ENCODE assay signal across 24 cellular contexts in the genomic region with DNA sequence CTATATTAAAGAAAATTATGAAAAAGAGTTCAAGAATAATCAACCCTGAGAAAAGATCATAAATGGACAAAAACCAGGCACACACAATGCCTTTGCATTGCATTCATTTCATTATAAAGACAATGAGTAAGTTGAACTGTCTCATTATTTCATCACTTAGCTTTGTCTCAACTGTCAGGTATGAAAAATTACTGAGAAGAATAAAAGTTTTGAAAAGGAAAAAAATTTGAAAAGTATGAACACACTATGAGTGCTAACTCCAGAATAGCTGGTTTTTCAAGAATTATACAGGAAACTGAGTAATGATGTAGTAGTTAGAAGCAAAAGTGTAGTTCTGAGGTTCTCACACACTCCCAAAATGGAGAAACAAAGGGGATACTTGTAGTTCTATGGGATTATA. TPM values are rescaled to one million over a fixed set of nuclear protein-coding genes. Genes with fewer than 3 reads are reported as not detected.
A peak's percentile ranks its signal among the peaks of the same experiment; 100 is the strongest.
DNase-seq lines count a peak whose midpoint lies in the region; ATAC-seq, FAIRE-seq and TF ChIP-seq lines count a peak whose summit lies in the region.
"Had no signal": no experiment of that assay in that cellular context is flagged by ENCODE, and none has a peak within 500 bp of the region (broad histone marks: within the 10 kb centered on the region; RNA-seq: fewer than 3 reads in every experiment).

No MANE protein-coding gene starts in this region.

- no peak overlapping the region for H2AFZ ChIP-seq in trophoblast cell (ENCODE audit: insufficient read depth, low read length, poor library complexity)

- peak overlapping the region; percentile 50 for H3K27ac Mint-ChIP-seq in activated T-cell treated with anti-CD3 and anti-CD28 coated beads, Interleukin-2, amount 50 U/mL, for 24 hours
- H3K27ac Mint-ChIP-seq: natural killer cell treated with Interleukin-12 subunit alpha and Interleukin-12 subunit beta and Interleukin-15 and Interleukin-18, amount 100 ng/mL, for 72 hours had no signal

- no peak overlapping the region for H2BK120ac ChIP-seq in trophoblast cell (ENCODE audit: insufficient read depth, low read length, poor library complexity)

- H4K8ac ChIP-seq in trophoblast cell (ENCODE audit: low read depth, low read length) = no peak overlapping the region

- no peak for ATAC-seq in GM18861 (IDR thresholded peaks at IDR 0.05; ENCODE audit: unreplicated experiment)
- no peak for ATAC-seq in HG03354 (IDR thresholded peaks at IDR 0.05; ENCODE audit: poor library complexity, severe bottlenecking, unreplicated experiment)
- ATAC-seq: heart right ventricle; lower lobe of right lung; mucosa of descending colon; natural killer cell treated with Interleukin-12 subunit alpha and Interleukin-12 subunit beta and Interleukin-15 and Interleukin-18, amount 100 ng/mL, for 72 hours; stimulated activated naive CD8-positive, alpha-beta T cell treated with anti-CD3 and anti-CD28 coated beads, Interleukin-15, amount 100 ng/mL, for 72 hours had no signal

- no peaks in the 10 kb centered on the region for H3K79me2 ChIP-seq in trophoblast cell (ENCODE audit: control insufficient read depth, insufficient read depth, low read length, poor library complexity)

- H3K14ac ChIP-seq in trophoblast cell (ENCODE audit: low read length) = no peak overlapping the region

- H4K12ac ChIP-seq in trophoblast cell (ENCODE audit: low read depth, low read length) = no peak overlapping the region

- no peaks in the 10 kb centered on the region for H3K27me3 Mint-ChIP-seq in activated T-cell treated with anti-CD3 and anti-CD28 coated beads, Interleukin-2, amount 50 U/mL, for 24 hours
- H3K27me3 Mint-ChIP-seq: natural killer cell treated with Interleukin-12 subunit alpha and Interleukin-12 subunit beta and Interleukin-15 and Interleukin-18, amount 100 ng/mL, for 72 hours; stimulated activated naive CD8-positive, alpha-beta T cell treated with anti-CD3 and anti-CD28 coated beads, Interleukin-15, amount 100 ng/mL, for 72 hours had no signal

- no peak overlapping the region for H3K18ac ChIP-seq in trophoblast cell (ENCODE audit: low read length)

- FAIRE-seq in bronchial epithelial cell (lab: Jason Lieb, UNC) = no peak

- H4K91ac ChIP-seq in trophoblast cell (ENCODE audit: low read depth, low read length) = no peak overlapping the region

- peaks cover 62% of the 10 kb centered on the region for H3K4me1 Mint-ChIP-seq in activated T-cell treated with anti-CD3 and anti-CD28 coated beads, Interleukin-2, amount 50 U/mL, for 24 hours (ENCODE audit: low read depth)

- H3K4me3 Mint-ChIP-seq in activated T-cell treated with anti-CD3 and anti-CD28 coated beads, Interleukin-2, amount 50 U/mL, for 24 hours = no peak overlapping the region
- H3K4me3 Mint-ChIP-seq: natural killer cell treated with Interleukin-12 subunit alpha and Interleukin-12 subunit beta and Interleukin-15 and Interleukin-18, amount 100 ng/mL, for 72 hours; stimulated activated naive CD8-positive, alpha-beta T cell treated with anti-CD3 and anti-CD28 coated beads, Interleukin-15, amount 100 ng/mL, for 72 hours had no signal

- no peak overlapping the region for H3K27ac ChIP-seq in trophoblast cell (ENCODE audit: low read depth, low read length)
- H3K27ac ChIP-seq: adrenal gland, BLaER1, brain microvascular endothelial cell, heart right ventricle, lower lobe of right lung, RWPE1 had no signal

- H3K4me2 ChIP-seq in trophoblast cell (ENCODE audit: low read length) = no peak overlapping the region
- H3K4me2 ChIP-seq: BLaER1 had no signal

- H3K4me1 ChIP-seq in trophoblast cell (ENCODE audit: control insufficient read depth in 1 of 2, insufficient read depth in 2 of 2, low read length in 2 of 2) = peaks cover 0 to 2% of the 10 kb centered on the region in 2 experiments

- H3K27me3 ChIP-seq in bronchial epithelial cell (ENCODE audit: control insufficient read depth, insufficient read depth, low read length) = no peaks in the 10 kb centered on the region
- no peaks in the 10 kb centered on the region for H3K27me3 ChIP-seq in trophoblast cell (ENCODE audit: insufficient read depth, low read length)
- H3K27me3 ChIP-seq: adrenal gland, BLaER1, brain microvascular endothelial cell, heart right ventricle had no signal

- no peak overlapping the region for H3K23ac ChIP-seq in trophoblast cell (ENCODE audit: low read length)

- H2AK5ac ChIP-seq in trophoblast cell (ENCODE audit: low read length) = no peak overlapping the region

- H3K9ac ChIP-seq in trophoblast cell (ENCODE audit: low read length) = no peak overlapping the region
- H3K9ac ChIP-seq: BLaER1 had no signal

- DNase-seq in activated T-cell treated with anti-CD3 and anti-CD28 coated beads, Interleukin-2, amount 50 U/mL, for 24 hours = no peak
- no peak for DNase-seq in activated T-cell treated with anti-CD3 and anti-CD28 coated beads, Interleukin-2, amount 50 U/mL, for 1 hour
- peak; percentile 35 for DNase-seq in HCEC 1CT
- peak; percentile 94 for DNase-seq in bronchial epithelial cell (ENCODE audit: low read depth)
- DNase-seq in trophoblast cell = peak; percentile 11 to 88
- DNase-seq in SIG-M5 (lab: John Stamatoyannopoulos, UW) = no peak
- DNase-seq: activated CD4-positive, alpha-beta T cell treated with anti-CD3 and anti-CD28 coated beads for 48 hours; activated gamma-delta T cell; adrenal gland; brain microvascular endothelial cell; foreskin melanocyte; GF-D8; heart right ventricle; lower lobe of right lung; mucosa of descending colon; NCI-H1417; NCI-H2029 treated with DMSO at 0.1 percent for 48 hours; NCI-H69; stimulated activated naive CD8-positive, alpha-beta T cell treated with anti-CD3 and anti-CD28 coated beads, Interleukin-15, amount 100 ng/mL, for 72 hours had no signal

- no peaks in the 10 kb centered on the region for H3K9me3 ChIP-seq in trophoblast cell (ENCODE audit: insufficient read depth, low read depth, low read length)
- H3K9me3 ChIP-seq: adrenal gland, BLaER1, heart right ventricle, lower lobe of right lung, mucosa of descending colon had no signal

- no peak overlapping the region for H2BK12ac ChIP-seq in trophoblast cell (ENCODE audit: low read length)

- TF ChIP-seq CTCF in bronchial epithelial cell (IDR thresholded peaks at IDR 0.05; ENCODE audit: insufficient read depth, low read length, severe bottlenecking) = no peak

- peaks cover 2% of the 10 kb centered on the region for H3K36me3 Mint-ChIP-seq in activated T-cell treated with anti-CD3 and anti-CD28 coated beads, Interleukin-2, amount 50 U/mL, for 24 hours (ENCODE audit: low read depth)
- H3K36me3 Mint-ChIP-seq: natural killer cell treated with Interleukin-12 subunit alpha and Interleukin-12 subunit beta and Interleukin-15 and Interleukin-18, amount 100 ng/mL, for 72 hours had no signal

- no peak overlapping the region for H2BK5ac ChIP-seq in trophoblast cell (ENCODE audit: low read depth, low read length, poor library complexity)

- H3K9me3 Mint-ChIP-seq in activated T-cell treated with anti-CD3 and anti-CD28 coated beads, Interleukin-2, amount 50 U/mL, for 24 hours = no peaks in the 10 kb centered on the region
- H3K9me3 Mint-ChIP-seq: natural killer cell treated with Interleukin-12 subunit alpha and Interleukin-12 subunit beta and Interleukin-15 and Interleukin-18, amount 100 ng/mL, for 72 hours; stimulated activated naive CD8-positive, alpha-beta T cell treated with anti-CD3 and anti-CD28 coated beads, Interleukin-15, amount 100 ng/mL, for 72 hours had no signal

- no peaks in the 10 kb centered on the region for H3K36me3 ChIP-seq in bronchial epithelial cell (ENCODE audit: control insufficient read depth, insufficient read depth, low read length)
- no peaks in the 10 kb centered on the region for H3K36me3 ChIP-seq in trophoblast cell (ENCODE audit: control insufficient read depth in 1 of 2, insufficient read depth in 2 of 2, low read length in 2 of 2)
- H3K36me3 ChIP-seq: adrenal gland, BLaER1, brain microvascular endothelial cell, heart right ventricle, lower lobe of right lung had no signal

- no peak overlapping the region for H3K4ac ChIP-seq in trophoblast cell (ENCODE audit: low read depth, low read length)

- H3K79me1 ChIP-seq in trophoblast cell (ENCODE audit: low read length) = peaks cover 6% of the 10 kb centered on the region

- no peak overlapping the region for H3K4me3 ChIP-seq in bronchial epithelial cell (ENCODE audit: low read depth, low read length)
- H3K4me3 ChIP-seq in trophoblast cell (ENCODE audit: low read depth, low read length) = no peak overlapping the region
- H3K4me3 ChIP-seq: adrenal gland, BLaER1, heart right ventricle, lower lobe of right lung, mucosa of descending colon had no signal

RNA-seq across cellular contexts. Expression of a gene that starts 16.3 kb away (rescaled TPM):
- total RNA-seq in bronchial epithelial cell = 1,561 and 3,061 TPM in 2 replicates
- polyA plus RNA-seq in trophoblast cell (2013) = 1,785 and 1,843 TPM in 2 replicates

Comparison
In these comparisons a context has a peak if more than half of its experiments do, and no peak if none do; other contexts are left out.
1. DNase-seq: peak in HCEC 1CT (single experiment), bronchial epithelial cell (single experiment) and trophoblast cell (2 of 2); none in activated T-cell treated with anti-CD3 and anti-CD28 coated beads, Interleukin-2, amount 50 U/mL, for 24 hours (single experiment), activated T-cell treated with anti-CD3 and anti-CD28 coated beads, Interleukin-2, amount 50 U/mL, for 1 hour (single experiment) and SIG-M5 (single experiment).